17 cellular contexts compared by ENCODE assay signal in genomic region chr18:58990720-58991119, GRCh38.
DNase-seq lines count a peak whose midpoint lies in the region; ATAC-seq, FAIRE-seq and TF ChIP-seq lines count a peak whose summit lies in the region.
"Had no signal": no experiment of that assay in that cellular context is flagged by ENCODE, and none has a peak within 500 bp of the region (broad histone marks: within the 10 kb centered on the region; RNA-seq: fewer than 3 reads in every experiment).

No MANE protein-coding gene starts in this region.

- no peaks in the 10 kb centered on the region for H3K9me3 ChIP-seq in breast epithelium
- H3K9me3 ChIP-seq in GM12878 (replicated peaks; ENCODE audit: control insufficient read depth, insufficient read depth, low read length), result peaks cover 26% of the 10 kb centered on the region
- no peaks in the 10 kb centered on the region for H3K9me3 ChIP-seq in kidney (ENCODE audit: control insufficient read depth in 1 of 2, low read length in 2 of 2)
- H3K9me3 ChIP-seq in aorta (ENCODE audit: control insufficient read depth, low read length), result no peaks in the 10 kb centered on the region
- H3K9me3 ChIP-seq: adrenal gland, prostate gland, upper lobe of left lung had no signal

- H2AFZ ChIP-seq in GM12878 (ENCODE audit: control insufficient read depth, low read depth, low read length), result no peak overlapping the region; the same call in 1 of the 2 replicates

- no peaks in the 10 kb centered on the region for H3K27me3 Mint-ChIP-seq in MCF 10A (ENCODE audit: insufficient read depth, unreplicated experiment)

- no peaks in the 10 kb centered on the region for H3K4me1 ChIP-seq in breast epithelium
- H3K4me1 ChIP-seq in GM12878 (ENCODE audit: control insufficient read depth, insufficient read depth, low read length), result peaks cover 29% of the 10 kb centered on the region
- H3K4me1 ChIP-seq in kidney (ENCODE audit: control insufficient read depth in 1 of 2, insufficient read depth in 1 of 2, low read depth in 1 of 2, low read length in 2 of 2), result peaks cover 18 to 37% of the 10 kb centered on the region in 2 donors
- H3K4me1 ChIP-seq in aorta (ENCODE audit: control insufficient read depth in 1 of 2, insufficient read depth in 2 of 2, low read length in 2 of 2), result peaks cover 12 to 15% of the 10 kb centered on the region in 2 donors
- H3K4me1 ChIP-seq: prostate gland had no signal

- FAIRE-seq in GM12878 (lab: Jason Lieb, UNC) (no peak), kidney (lab: Jason Lieb, UNC) (no peak)
- FAIRE-seq: A204.1, G401.6 had no signal

- DNase-seq in breast epithelium (ENCODE audit: low spot score in 2 of 2) (no peak), MCF 10A (ENCODE audit: unreplicated experiment) (no peak), GM12878 (ENCODE audit: low read depth, low spot score) (no peak), kidney (no peak), aorta (no peak), activated T-cell treated with anti-CD3 and anti-CD28 coated beads for 4 hours (no peak)
- no peak for DNase-seq in stimulated activated CD4-positive, alpha-beta T cell treated with anti-CD3 and anti-CD28 coated beads, Interleukin-2, amount 100 ng/mL, for 48 hours
- DNase-seq: cortex of kidney, hypothalamus, left lung, MV-4-11, upper lobe of left lung had no signal

- no peaks in the 10 kb centered on the region for H4K20me1 ChIP-seq in GM12878 (ENCODE audit: control insufficient read depth, insufficient read depth)

- H3K9me3 Mint-ChIP-seq in MCF 10A (ENCODE audit: unreplicated experiment), result no peaks in the 10 kb centered on the region

- POLR2A ChIA-PET in MCF 10A (lab: Yijun Ruan, JAX) (no interaction called here), GM12878 (lab: Charles Lee) (no interaction called here)

- H3K4me1 Mint-ChIP-seq in MCF 10A (ENCODE audit: insufficient read depth, unreplicated experiment), result peaks cover 31% of the 10 kb centered on the region

- no peak overlapping the region for H3K4me2 ChIP-seq in GM12878 (ENCODE audit: control insufficient read depth, insufficient read depth)

- H3K4me3 ChIP-seq in breast epithelium (no peak overlapping the region), GM12878 (no peak overlapping the region), kidney (ENCODE audit: low read length in 2 of 2) (no peak overlapping the region), aorta (ENCODE audit: low read length in 2 of 2) (no peak overlapping the region)
- H3K4me3 ChIP-seq: adrenal gland, left lung, prostate gland, upper lobe of left lung had no signal

- CTCF ChIA-PET in MCF 10A (lab: Yijun Ruan, JAX) (no interaction called here), GM12878 (lab: Yijun Ruan, JAX) (interaction anchor here (0.5 kb wide), 1 partner anchor 15 kb away, joined by 3 read pairs; no protein-coding TSS in a partner anchor)

- TF ChIP-seq POLR2A in breast epithelium (IDR thresholded peaks at IDR 0.05), result no peak
- TF ChIP-seq POLR2A in GM12878 (IDR thresholded peaks at IDR 0.05; ENCODE audit: low read depth, low read length), result no peak

- TF ChIP-seq CTCF in breast epithelium (IDR thresholded peaks at IDR 0.05) (no peak), MCF 10A (IDR thresholded peaks at IDR 0.05; ENCODE audit: unreplicated experiment) (no peak), GM12878 (IDR thresholded peaks at IDR 0.05 in 2 of 3, conservative IDR thresholded peaks at IDR 0.05 in 1 of 3; ENCODE audit: control insufficient read depth in 2 of 3, extremely low read depth in 1 of 3, insufficient read depth in 1 of 3, low read depth in 3 of 3, low read length in 3 of 3) (no peak), kidney (IDR thresholded peaks at IDR 0.05; ENCODE audit: borderline replicate concordance, extremely low read depth, insufficient read depth) (no peak)

- RAD21 ChIA-PET in GM12878 (lab: Charles Lee; ENCODE audit: unreplicated experiment), result no interaction called here

- H3K79me2 ChIP-seq in GM12878 (ENCODE audit: control insufficient read depth, insufficient read depth, low read length), result no peaks in the 10 kb centered on the region

- BruUV-seq in MCF 10A (replicated peaks; lab: Mats Ljungman, UMichigan) (no TSS peak), GM12878 (replicated peaks; lab: Mats Ljungman, UMichigan) (no TSS peak)

- no peaks in the 10 kb centered on the region for H3K27me3 ChIP-seq in breast epithelium
- H3K27me3 ChIP-seq in GM12878 (replicated peaks in 1 of 2; ENCODE audit: control insufficient read depth in 2 of 2, insufficient read depth in 2 of 2, low read length in 1 of 2), result no peaks in the 10 kb centered on the region
- H3K27me3 ChIP-seq in aorta (ENCODE audit: control insufficient read depth in 1 of 2, insufficient read depth in 2 of 2, low read length in 1 of 2), result no peaks in the 10 kb centered on the region
- H3K27me3 ChIP-seq: adrenal gland, left lung, upper lobe of left lung had no signal

- peak overlapping the region; percentile 67 to 90 for H3K27ac ChIP-seq in breast epithelium
- peak overlapping the region; percentile 32 for H3K27ac ChIP-seq in GM12878 (ENCODE audit: control insufficient read depth, insufficient read depth)
- peak overlapping the region; percentile 72 to 96 for H3K27ac ChIP-seq in kidney (ENCODE audit: low read depth in 2 of 2, low read length in 2 of 2)
- H3K27ac ChIP-seq in aorta (ENCODE audit: low read depth in 1 of 2, low read length in 2 of 2), result peak overlapping the region; percentile 100
- H3K27ac ChIP-seq: upper lobe of left lung had no signal

- ATAC-seq in GM12878, result peak; percentile 24
- ATAC-seq in aorta (ENCODE audit: low FRiP score), result peak; percentile 16
- ATAC-seq in GM21723 (IDR thresholded peaks at IDR 0.05; ENCODE audit: unreplicated experiment), result no peak
- ATAC-seq: left lung had no signal

- WGBS in GM12878 (ENCODE audit: insufficient coverage, insufficient replicate concordance, low lambda C conversion rate, missing lambda C conversion rate), result 76% methylated on average over 6 of the region's 6 CpGs
- 35 to 42% methylated on average over 6 of the region's 6 CpGs for WGBS in aorta, 2 donors

- H3K36me3 ChIP-seq in breast epithelium, result no peaks in the 10 kb centered on the region
- no peaks in the 10 kb centered on the region for H3K36me3 ChIP-seq in GM12878 (ENCODE audit: control insufficient read depth in 2 of 2, insufficient read depth in 2 of 2, low read length in 1 of 2)
- H3K36me3 ChIP-seq in kidney (ENCODE audit: control insufficient read depth in 1 of 2, insufficient read depth in 2 of 2, low read length in 2 of 2), result no peaks in the 10 kb centered on the region
- no peaks in the 10 kb centered on the region for H3K36me3 ChIP-seq in aorta (ENCODE audit: control insufficient read depth in 1 of 2, insufficient read depth in 2 of 2, low read length in 1 of 2)
- H3K36me3 ChIP-seq: adrenal gland, left lung, prostate gland, upper lobe of left lung had no signal

- in situ Hi-C loops in GM12878 (cut with MboI), result loop anchor here (25.0 kb wide), 1 partner anchor 897 kb away; the partner anchor contains the start of gene PMAIP1

- H3K9ac ChIP-seq in GM12878 (ENCODE audit: control insufficient read depth, insufficient read depth, low read length) (no peak overlapping the region), kidney (ENCODE audit: low read length in 2 of 2) (peak overlapping the region in 1 of 2 donors; percentile 23)

- TF ChIP-seq EP300 in GM12878 (IDR thresholded peaks at IDR 0.05; ENCODE audit: borderline replicate concordance in 1 of 2, control insufficient read depth in 1 of 2, low read depth in 2 of 2, low read length in 2 of 2), result no peak

- TF ChIP-seq RAD21 in GM12878 (IDR thresholded peaks at IDR 0.05; ENCODE audit: insufficient read depth, low read depth, low read length), result no peak

- no peaks in the 10 kb centered on the region for H3K36me3 Mint-ChIP-seq in MCF 10A (ENCODE audit: insufficient read depth, unreplicated experiment)

- intact Hi-C loops in breast epithelium (cut with DNase I; ENCODE audit: low total_unique reads) (no loop called here), MCF 10A (cut with micrococcal nuclease) (loop anchor here (5.0 kb wide), 1 partner anchor 38 kb away; no protein-coding TSS in a partner anchor), GM12878 (cut with micrococcal nuclease; ENCODE audit: unreplicated experiment) (loop anchor here (1.0 kb wide), 1 partner anchor 19 kb away; no protein-coding TSS in a partner anchor), kidney (cut with DNase I) (no loop called here), aorta (cut with DNase I) (loop anchor here (5.0 to 10.0 kb wide), 4 partner anchors 78 to 1206 kb away; no protein-coding TSS in a partner anchor)

- SMC1A ChIA-PET in GM12878 (lab: Charles Lee; ENCODE audit: uncharacterized antibody, unreplicated experiment), result interaction anchor here (0.9 to 1.4 kb wide), 2 partner anchors 15 to 31 kb away, joined by 3 read pairs; no protein-coding TSS in a partner anchor

- H3K4me3 Mint-ChIP-seq in MCF 10A (ENCODE audit: unreplicated experiment), result no peak overlapping the region

- no peak overlapping the region for H3K27ac Mint-ChIP-seq in MCF 10A (ENCODE audit: low read depth, unreplicated experiment)

TF ChIP-seq in GM12878, 131 proteins besides CTCF, POLR2A, EP300 and RAD21:
- TF ChIP-seq BHLHE40 (IDR thresholded peaks at IDR 0.05; ENCODE audit: borderline replicate concordance in 1 of 2, low read depth in 2 of 2, low read length in 1 of 2) (no peak), POLR2AphosphoS2 (IDR thresholded peaks at IDR 0.05; ENCODE audit: low read depth, low read length) (no peak), IRF4 (IDR thresholded peaks at IDR 0.05; ENCODE audit: low read depth, low read length) (peak; percentile 8; the same call in 1 of the 2 replicates)

Comparison
In these comparisons a context has a peak if more than half of its experiments do, and no peak if none do; other contexts are left out.
1. intact Hi-C loops: an anchor here in MCF 10A (5.0 kb wide), GM12878 (1.0 kb wide) and aorta (5.0 to 10.0 kb wide); none called in breast epithelium and kidney.
2. H3K27ac ChIP-seq: peak in every context shown above with its lines; median percentile 100 in aorta; 84 in kidney; 78 in breast epithelium; 32 in GM12878.